ENCODE assay signal across 30 cellular contexts in genomic region chr15:80449825-80450224, GRCh38. TPM values are rescaled to one million over a fixed set of nuclear protein-coding genes. Genes with fewer than 3 reads are reported as not detected.
"Had no signal": no experiment of that assay in that cellular context is flagged by ENCODE, and none has a peak within 500 bp of the region (broad histone marks: within the 10 kb centered on the region; RNA-seq: fewer than 3 reads in every experiment).

No MANE protein-coding gene starts in this region.

- H3K27me3 ChIP-seq: adrenal gland, body of pancreas, esophagus muscularis mucosa, gastrocnemius medialis had no signal

- H3K4me1 ChIP-seq: adrenal gland, body of pancreas, esophagus muscularis mucosa, foreskin keratinocyte, gastrocnemius medialis had no signal

- H3K36me3 ChIP-seq: adrenal gland, esophagus muscularis mucosa, gastrocnemius medialis, WERI-Rb-1 had no signal

- ATAC-seq: activated CD4-positive, CD25-positive, alpha-beta regulatory T cell treated with anti-CD3 and anti-CD28 coated beads, Interleukin-2, amount 50 U/mL, for 24 hours; activated CD8-positive, alpha-beta T cell treated with anti-CD3 and anti-CD28 coated beads for 36 hours; activated naive CD8-positive, alpha-beta T cell treated with anti-CD3 and anti-CD28 coated beads, Interleukin-2, amount 50 U/mL, for 24 hours; activated T-cell treated with anti-CD3 and anti-CD28 coated beads, Interleukin-2, amount 50 U/mL, for 4 hours; activated T-helper 17 cell treated with anti-CD3 and anti-CD28 coated beads, Interleukin-2, amount 50 U/mL, for 72 hours; body of pancreas; effector memory CD8-positive, alpha-beta T cell; foreskin keratinocyte; gastrocnemius medialis; T-helper 17 cell had no signal

- H3K9me3 ChIP-seq: adrenal gland, body of pancreas, esophagus muscularis mucosa, gastrocnemius medialis had no signal

- H3K27ac ChIP-seq: adrenal gland, body of pancreas, coronary artery, esophagus muscularis mucosa, foreskin keratinocyte, gastrocnemius medialis, WERI-Rb-1 had no signal

- DNase-seq: activated B cell treated with CpG ODN at 0.5 μM for 24 hours; activated CD4-positive, alpha-beta T cell treated with anti-CD3 and anti-CD28 coated beads for 48 hours; activated CD4-positive, alpha-beta T cell treated with anti-CD3 and anti-CD28 coated beads, Interleukin-2, amount 50 U/mL, for 1 hour; activated CD4-positive, alpha-beta T cell treated with anti-CD3 and anti-CD28 coated beads, Interleukin-2, amount 50 U/mL, for 48 hours; activated CD8-positive, alpha-beta memory T cell treated with anti-CD3 and anti-CD28 coated beads for 24 hours; activated CD8-positive, alpha-beta T cell treated with anti-CD3 and anti-CD28 coated beads for 36 hours; activated effector memory CD4-positive, alpha-beta T cell treated with anti-CD3 and anti-CD28 coated beads, Interleukin-2, amount 50 U/mL, for 16 hours; activated naive CD4-positive, alpha-beta T cell treated with anti-CD3 and anti-CD28 coated beads for 36 hours; activated naive CD8-positive, alpha-beta T cell treated with anti-CD3 and anti-CD28 coated beads for 36 hours; activated naive CD8-positive, alpha-beta T cell treated with anti-CD3 and anti-CD28 coated beads, Interleukin-2, amount 50 U/mL, for 24 hours; activated T-cell treated with anti-CD3 and anti-CD28 coated beads, Interleukin-2, amount 50 U/mL, for 4 hours; adrenal gland; amygdala; aorta; body of pancreas; caudate nucleus; effector CD4-positive, alpha-beta T cell; effector memory CD8-positive, alpha-beta T cell; erythroblast; foreskin keratinocyte; gastrocnemius medialis; glutamatergic neuron; T-helper 1 cell; T-helper 17 cell; T1000; WERI-Rb-1 had no signal

- H3K4me3 ChIP-seq: adrenal gland, body of pancreas, coronary artery, esophagus muscularis mucosa, gastrocnemius medialis had no signal

RNA-seq across cellular contexts. Expression of gene ARNT2, which starts 45.6 kb away (rescaled TPM):
- total RNA-seq: activated B cell treated with CpG ODN at 0.5 μM for 24 hours; activated naive CD8-positive, alpha-beta T cell treated with anti-CD3 and anti-CD28 coated beads for 36 hours; T-helper 17 cell had no signal
